19 cellular contexts compared by ENCODE assay signal in genomic region chr20:23341073-23341472, GRCh38. TPM values are rescaled to one million over a fixed set of nuclear protein-coding genes. Genes with fewer than 3 reads are reported as not detected.
A peak's percentile ranks its signal among the peaks of the same experiment; 100 is the strongest.
DNase-seq lines count a peak whose midpoint lies in the region; ATAC-seq and TF ChIP-seq lines count a peak whose summit lies in the region.
"Had no signal": no experiment of that assay in that cellular context is flagged by ENCODE, and none has a peak within 500 bp of the region (broad histone marks: within the 10 kb centered on the region; RNA-seq: fewer than 3 reads in every experiment).

No MANE protein-coding gene starts in this region.

- no peaks in the 10 kb centered on the region for H3K27me3 ChIP-seq in suprapubic skin
- H3K27me3 ChIP-seq: ascending aorta, cardiac muscle cell, vagina had no signal

- no peak for TF ChIP-seq CTCF in GM12865 (IDR thresholded peaks at IDR 0.05; ENCODE audit: insufficient read depth, low read depth, low read length, missing control alignments)
- no peak for TF ChIP-seq CTCF in suprapubic skin (IDR thresholded peaks at IDR 0.05)

- 68% methylated on average over 2 of the region's 2 CpGs for WGBS in suprapubic skin

- H3K4me1 ChIP-seq in suprapubic skin = peaks cover 5% of the 10 kb centered on the region
- H3K4me1 ChIP-seq: ascending aorta, vagina had no signal

- ATAC-seq in GM19035 (IDR thresholded peaks at IDR 0.05; ENCODE audit: unreplicated experiment) (peak; percentile 71), GM21723 (IDR thresholded peaks at IDR 0.05; ENCODE audit: unreplicated experiment) (peak; percentile 75), HG02973 (IDR thresholded peaks at IDR 0.05; ENCODE audit: unreplicated experiment) (peak; percentile 55), GM19397 (IDR thresholded peaks at IDR 0.05; ENCODE audit: unreplicated experiment) (no peak)

- H3K9me3 ChIP-seq in suprapubic skin = no peaks in the 10 kb centered on the region
- H3K9me3 ChIP-seq: ascending aorta, thoracic aorta, vagina had no signal

- DNase-seq in GM12865 (ENCODE audit: low read depth) = peak; percentile 62
- no peak for DNase-seq in caudate nucleus (lab: John Stamatoyannopoulos, UW)
- DNase-seq in stimulated activated CD4-positive, alpha-beta T cell treated with anti-CD3 and anti-CD28 coated beads, Interleukin-2, amount 100 ng/mL, for 48 hours = no peak
- DNase-seq in suprapubic skin (ENCODE audit: low spot score in 2 of 2) = no peak
- DNase-seq: activated naive CD8-positive, alpha-beta T cell treated with anti-CD3 and anti-CD28 coated beads for 36 hours; cortex of kidney; stimulated activated naive CD4-positive, alpha-beta T cell treated with Interleukin-2 at 50 U/mL for 16 hours had no signal

- no peak for TF ChIP-seq EP300 in suprapubic skin (IDR thresholded peaks at IDR 0.05)

- no peaks in the 10 kb centered on the region for H3K36me3 ChIP-seq in suprapubic skin
- H3K36me3 ChIP-seq: ascending aorta, cardiac muscle cell, thoracic aorta, vagina had no signal

- TF ChIP-seq POLR2A in suprapubic skin (IDR thresholded peaks at IDR 0.05) = no peak

- H3K4me3 ChIP-seq in GM12865 (ENCODE audit: low read depth, low read length) (no peak overlapping the region), suprapubic skin (no peak overlapping the region)
- H3K4me3 ChIP-seq: ascending aorta, cardiac muscle cell, SK-N-MC, thoracic aorta, vagina had no signal

- H3K27ac ChIP-seq in caudate nucleus (ENCODE audit: low read depth, low read length) (no peak overlapping the region), suprapubic skin (no peak overlapping the region)
- H3K27ac ChIP-seq: 22Rv1, ascending aorta, cardiac muscle cell, HL-60, KMS-11, SK-N-MC, thoracic aorta, vagina had no signal

RNA-seq across cellular contexts. Expression of gene NXT1, which starts 9.5 kb away (rescaled TPM):
- total RNA-seq in suprapubic skin = 10 to 100 TPM; 18.3 to 64.5 (median 43.9) TPM

RNA-seq across cellular contexts. Expression of gene GZF1, which starts 20.9 kb away (rescaled TPM):
- 10 to 100 TPM; 11.1 to 19.1 (median 15.2) TPM for total RNA-seq in suprapubic skin
